8 cellular contexts compared by ENCODE assay signal in the genomic region with DNA sequence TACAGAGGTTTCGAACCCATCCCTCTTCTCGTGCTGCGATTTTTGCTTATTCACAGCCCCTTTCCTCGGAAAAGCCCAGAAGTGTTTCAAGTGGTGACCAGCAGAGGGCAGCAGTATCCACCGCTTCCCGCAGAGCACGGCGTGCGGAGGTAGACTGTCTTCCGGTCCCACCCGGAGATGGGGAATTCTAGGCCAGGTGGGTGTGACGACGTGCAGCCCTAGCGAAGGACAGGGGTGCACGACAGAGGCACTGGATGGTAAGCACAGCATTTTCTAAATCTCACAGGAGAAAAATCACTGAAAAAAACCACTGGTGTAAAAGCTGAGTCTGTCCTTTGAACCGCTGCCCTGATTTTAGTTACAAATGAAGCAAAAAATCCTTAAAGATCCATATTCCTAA. TPM values are rescaled to one million over a fixed set of nuclear protein-coding genes. Genes with fewer than 3 reads are reported as not detected.
DNase-seq lines count a peak whose midpoint lies in the region; ATAC-seq and TF ChIP-seq lines count a peak whose summit lies in the region.

No MANE protein-coding gene starts in this region.

- no peaks in the 10 kb centered on the region for H3K36me3 ChIP-seq in lung (ENCODE audit: control insufficient read depth in 2 of 2, insufficient read depth in 2 of 2, low read length in 2 of 2)

- WGBS in lung, 2 donors: 4 to 5% methylated on average over 16 of the region's 16 CpGs

- H3K27ac ChIP-seq in lung (ENCODE audit: low read depth in 1 of 2, low read length in 1 of 2): no peak overlapping the region

- ATAC-seq in GM19025 (IDR thresholded peaks at IDR 0.05; ENCODE audit: low read depth, unreplicated experiment): peak; percentile 97
- ATAC-seq in HG03280 (IDR thresholded peaks at IDR 0.05; ENCODE audit: unreplicated experiment): peak; percentile 92
- ATAC-seq in lung (ENCODE audit: insufficient read depth, low FRiP score): peak; percentile 92

- H3K27me3 ChIP-seq in lung (ENCODE audit: control insufficient read depth, insufficient read depth): peaks cover 2% of the 10 kb centered on the region

- H3K4me3 ChIP-seq in lung: no peak overlapping the region

- no peaks in the 10 kb centered on the region for H3K9me3 ChIP-seq in lung (ENCODE audit: control insufficient read depth in 2 of 2, insufficient read depth in 1 of 2, low read length in 1 of 2)

- no peak for DNase-seq in AG09319 (ENCODE audit: extremely low read depth, low read depth)
- DNase-seq in NCI-H345 treated with DMSO at 0.1 percent for 48 hours (lab: John Stamatoyannopoulos, UW; ENCODE audit: unreplicated experiment): peak; percentile 35
- DNase-seq in activated CD4-positive, alpha-beta T cell treated with anti-CD3 and anti-CD28 coated beads, Interleukin-2, amount 50 U/mL, for 1 hour: peak; percentile 70
- DNase-seq in dermis microvascular lymphatic vessel endothelial cell (ENCODE audit: low read depth in 2 of 2): peak; percentile 36 to 57
- peak; percentile 75 for DNase-seq in lung (ENCODE audit: low spot score)
- DNase-seq in stimulated activated CD4-positive, alpha-beta T cell treated with anti-CD3 and anti-CD28 coated beads, TNF-alpha, amount 100 ng/mL, for 48 hours (ENCODE audit: low read depth in 3 of 3): peak; percentile 50 to 75 (median 57)

- TF ChIP-seq CTCF in AG09319 (IDR thresholded peaks at IDR 0.05; ENCODE audit: low read depth, low read length) (peak; percentile 86), lung (IDR thresholded peaks at IDR 0.05; ENCODE audit: control extremely low read depth, extremely low read depth) (peak; percentile 87)

- no peaks in the 10 kb centered on the region for H3K4me1 ChIP-seq in lung (ENCODE audit: control insufficient read depth in 2 of 2, insufficient read depth in 2 of 2, low read length in 2 of 2)

RNA-seq across cellular contexts. Expression of a gene that starts 7.4 kb away (rescaled TPM):
- total RNA-seq in dermis microvascular lymphatic vessel endothelial cell: 89.0 and 99.6 TPM in 2 replicates
- total RNA-seq in lung: 10 to 100 TPM; 63.4 to 68.6 TPM
- polyA plus RNA-seq in lung: 10 to 100 TPM; 59.1 to 78.9 TPM
